ENCODE assay signal across 13 cellular contexts in genomic region chr2:165743442-165743841, GRCh38. TPM values are rescaled to one million over a fixed set of nuclear protein-coding genes. Genes with fewer than 3 reads are reported as not detected.
A peak's percentile ranks its signal among the peaks of the same experiment; 100 is the strongest.
DNase-seq lines count a peak whose midpoint lies in the region; ATAC-seq and TF ChIP-seq lines count a peak whose summit lies in the region.
"Had no signal": no experiment of that assay in that cellular context is flagged by ENCODE, and none has a peak within 500 bp of the region (broad histone marks: within the 10 kb centered on the region; RNA-seq: fewer than 3 reads in every experiment).

No MANE protein-coding gene starts in this region.

- no peaks in the 10 kb centered on the region for H3K27me3 ChIP-seq in upper lobe of right lung
- H3K27me3 ChIP-seq: foreskin keratinocyte, thyroid gland had no signal

- H3K9me3 Mint-ChIP-seq in stimulated activated naive CD8-positive, alpha-beta T cell treated with anti-CD3 and anti-CD28 coated beads, Interleukin-15, Interleukin-2, amounts not matched to agents 100 ng/mL and 50 ng/mL, for 24 hours: no peaks in the 10 kb centered on the region

- H3K27ac ChIP-seq in upper lobe of right lung: no peak overlapping the region
- H3K27ac ChIP-seq: A549, foreskin keratinocyte, PC-9, thyroid gland had no signal

- peaks cover 6% of the 10 kb centered on the region for H3K36me3 Mint-ChIP-seq in stimulated activated naive CD8-positive, alpha-beta T cell treated with anti-CD3 and anti-CD28 coated beads, Interleukin-15, Interleukin-2, amounts not matched to agents 100 ng/mL and 50 ng/mL, for 24 hours (ENCODE audit: low read depth)

- H3K27ac Mint-ChIP-seq in stimulated activated naive CD8-positive, alpha-beta T cell treated with anti-CD3 and anti-CD28 coated beads, Interleukin-15, Interleukin-2, amounts not matched to agents 100 ng/mL and 50 ng/mL, for 24 hours: peak overlapping the region; percentile 18

- H3K27me3 Mint-ChIP-seq in stimulated activated naive CD8-positive, alpha-beta T cell treated with anti-CD3 and anti-CD28 coated beads, Interleukin-15, Interleukin-2, amounts not matched to agents 100 ng/mL and 50 ng/mL, for 24 hours: no peaks in the 10 kb centered on the region

- no peak for ATAC-seq in stimulated activated naive CD8-positive, alpha-beta T cell treated with anti-CD3 and anti-CD28 coated beads, Interleukin-15, Interleukin-2, amounts not matched to agents 100 U/mL and 50 U/mL, for 24 hours
- peak; percentile 99 for ATAC-seq in HG02885 (IDR thresholded peaks at IDR 0.05; ENCODE audit: poor library complexity, unreplicated experiment)
- peak; percentile 60 for ATAC-seq in upper lobe of right lung
- ATAC-seq: A549, foreskin keratinocyte had no signal

- no peak overlapping the region for H3K4me3 ChIP-seq in upper lobe of right lung
- H3K4me3 ChIP-seq: A549, PC-9, thyroid gland had no signal

- no peak for DNase-seq in stimulated activated naive CD8-positive, alpha-beta T cell treated with anti-CD3 and anti-CD28 coated beads, Interleukin-15, Interleukin-2, amounts not matched to agents 100 U/mL and 50 U/mL, for 24 hours
- DNase-seq in Kasumi-1 (lab: John Stamatoyannopoulos, UW) (peak; percentile 98 to 99), upper lobe of right lung (no peak), DMS53 treated with DMSO at 0.1 percent for 48 hours (lab: John Stamatoyannopoulos, UW; ENCODE audit: unreplicated experiment) (no peak), Ammon's horn (ENCODE audit: low spot score) (no peak)
- DNase-seq in activated naive CD4-positive, alpha-beta T cell (lab: John Stamatoyannopoulos, UW): no peak
- DNase-seq: foreskin keratinocyte; PC-9; stimulated activated CD4-positive, alpha-beta T cell treated with anti-CD3 and anti-CD28 coated beads, Interleukin-12 subunit alpha, Interleukin-12 subunit beta, amount 100 ng/mL, for 4 hours; thyroid gland had no signal

- intact Hi-C loops in upper lobe of right lung (cut with DNase I): no loop called here

- no peaks in the 10 kb centered on the region for H3K36me3 ChIP-seq in upper lobe of right lung
- H3K36me3 ChIP-seq: thyroid gland had no signal

- no peak for TF ChIP-seq CTCF in upper lobe of right lung (IDR thresholded peaks at IDR 0.05)

- peaks cover 7% of the 10 kb centered on the region for H3K4me1 Mint-ChIP-seq in stimulated activated naive CD8-positive, alpha-beta T cell treated with anti-CD3 and anti-CD28 coated beads, Interleukin-15, Interleukin-2, amounts not matched to agents 100 ng/mL and 50 ng/mL, for 24 hours (ENCODE audit: low read depth)

- H3K9me3 ChIP-seq in upper lobe of right lung: no peaks in the 10 kb centered on the region
- H3K9me3 ChIP-seq: A549, thyroid gland had no signal

- no peak overlapping the region for H3K4me3 Mint-ChIP-seq in stimulated activated naive CD8-positive, alpha-beta T cell treated with anti-CD3 and anti-CD28 coated beads, Interleukin-15, Interleukin-2, amounts not matched to agents 100 ng/mL and 50 ng/mL, for 24 hours

- H3K4me1 ChIP-seq in upper lobe of right lung: peaks cover 4% of the 10 kb centered on the region
- H3K4me1 ChIP-seq: A549, foreskin keratinocyte had no signal

RNA-seq across cellular contexts. Expression of gene GALNT3, which starts 50.6 kb away (rescaled TPM):
- total RNA-seq in upper lobe of right lung: 25.8 TPM

Comparison
In these comparisons a context has a peak if more than half of its experiments do, and no peak if none do; other contexts are left out.
1. DNase-seq: peak in Kasumi-1 (2 of 2); none in stimulated activated naive CD8-positive, alpha-beta T cell treated with anti-CD3 and anti-CD28 coated beads, Interleukin-15, Interleukin-2, amounts not matched to agents 100 U/mL and 50 U/mL, for 24 hours (single experiment), upper lobe of right lung (single experiment), activated naive CD4-positive, alpha-beta T cell (0 of 4), DMS53 treated with DMSO at 0.1 percent for 48 hours (single experiment) and Ammon's horn (single experiment).